Comparison of ENCODE assay signal across 1 cellular context in the genomic region with DNA sequence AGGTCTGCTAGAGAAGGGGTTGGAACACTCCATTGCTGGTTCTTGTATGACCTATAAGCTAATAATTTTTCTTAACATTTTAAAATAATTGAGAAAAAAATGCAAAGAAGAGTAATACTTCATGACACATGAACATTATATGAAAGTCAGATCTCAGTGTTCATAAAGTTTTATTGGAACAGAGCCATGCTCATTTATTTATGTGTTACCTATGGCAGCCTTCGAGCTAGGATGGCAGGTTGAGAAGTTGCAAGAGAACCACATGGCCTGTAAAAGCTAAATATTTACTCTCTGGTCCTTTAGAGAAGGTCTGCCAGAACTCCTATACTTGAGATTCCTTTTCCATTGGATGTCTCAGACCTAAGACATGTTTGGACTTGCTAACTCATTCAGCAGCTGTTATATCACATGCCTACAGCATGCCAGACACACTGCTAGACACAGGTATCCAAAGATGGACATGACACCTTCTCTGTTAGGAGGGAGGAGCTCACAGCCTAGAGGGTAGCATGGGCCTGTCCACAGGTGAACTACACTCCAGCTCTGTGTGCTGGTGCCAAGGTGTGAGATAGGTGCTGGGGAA.
TF ChIP-seq lines count a peak whose summit lies in the region.

No MANE protein-coding gene starts in this region.

TF ChIP-seq in IMR-90, 13 proteins besides CTCF, POLR2A, EP300 and RAD21 (continued from another document):
- TF ChIP-seq, protein P1, sequence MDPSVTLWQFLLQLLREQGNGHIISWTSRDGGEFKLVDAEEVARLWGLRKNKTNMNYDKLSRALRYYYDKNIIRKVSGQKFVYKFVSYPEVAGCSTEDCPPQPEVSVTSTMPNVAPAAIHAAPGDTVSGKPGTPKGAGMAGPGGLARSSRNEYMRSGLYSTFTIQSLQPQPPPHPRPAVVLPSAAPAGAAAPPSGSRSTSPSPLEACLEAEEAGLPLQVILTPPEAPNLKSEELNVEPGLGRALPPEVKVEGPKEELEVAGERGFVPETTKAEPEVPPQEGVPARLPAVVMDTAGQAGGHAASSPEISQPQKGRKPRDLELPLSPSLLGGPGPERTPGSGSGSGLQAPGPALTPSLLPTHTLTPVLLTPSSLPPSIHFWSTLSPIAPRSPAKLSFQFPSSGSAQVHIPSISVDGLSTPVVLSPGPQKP (IDR thresholded peaks at IDR 0.05; ENCODE audit: borderline replicate concordance, low read depth, low read length), result no peak
- TF ChIP-seq RFX5 (IDR thresholded peaks at IDR 0.05; ENCODE audit: low read depth, low read length) (no peak), MAFK (IDR thresholded peaks at IDR 0.05; ENCODE audit: low read depth, low read length) (no peak)
TF ChIP-seq in IMR-90: peak in this region for 0.
